In genomic region chr10:123537188-123537961, GRCh38 we compare ENCODE assay signal across 1 cellular context.
TF ChIP-seq lines count a peak whose summit lies in the region.

No MANE protein-coding gene starts in this region.

TF ChIP-seq in H1, 55 proteins besides CTCF, POLR2A, EP300 and RAD21 (continued from another document):
- TF ChIP-seq CHD7 (IDR thresholded peaks at IDR 0.05; ENCODE audit: insufficient replicate concordance, low read length) = no peak
- no peak for TF ChIP-seq MAFK (IDR thresholded peaks at IDR 0.05; ENCODE audit: low read depth, low read length)
- TF ChIP-seq CHD1 (IDR thresholded peaks at IDR 0.05; ENCODE audit: low read depth, low read length) = no peak
- no peak for TF ChIP-seq SIN3A (conservative IDR thresholded peaks at IDR 0.05 in 1 of 2, IDR thresholded peaks at IDR 0.05 in 1 of 2; ENCODE audit: low read depth in 1 of 2, low read length in 2 of 2)
- TF ChIP-seq EZH2 (IDR thresholded peaks at IDR 0.05; ENCODE audit: low read depth, low read length, severe bottlenecking) = no peak
